9 cellular contexts compared by ENCODE assay signal in genomic region chr4:38665846-38666490, GRCh38. TPM values are rescaled to one million over a fixed set of nuclear protein-coding genes. Genes with fewer than 3 reads are reported as not detected.
DNase-seq lines count a peak whose midpoint lies in the region; ATAC-seq, FAIRE-seq and TF ChIP-seq lines count a peak whose summit lies in the region.
"Had no signal": no experiment of that assay in that cellular context is flagged by ENCODE, and none has a peak within 500 bp of the region (broad histone marks: within the 10 kb centered on the region; RNA-seq: fewer than 3 reads in every experiment).

No MANE protein-coding gene starts in this region.

- TF ChIP-seq CTCF in SK-N-SH (IDR thresholded peaks at IDR 0.05) (no peak), astrocyte (IDR thresholded peaks at IDR 0.05; ENCODE audit: insufficient read depth, low read depth, low read length) (no peak), suprapubic skin (IDR thresholded peaks at IDR 0.05) (no peak)

- H3K9ac ChIP-seq in SK-N-SH (peak overlapping the region; percentile 97), astrocyte (ENCODE audit: low read length) (peak overlapping the region; percentile 89)
- H3K9ac ChIP-seq: BLaER1 had no signal

- H3K9me3 Mint-ChIP-seq in astrocyte (ENCODE audit: unreplicated experiment): no peaks in the 10 kb centered on the region

- no peaks in the 10 kb centered on the region for H3K9me2 ChIP-seq in SK-N-SH

- H3K4me1 Mint-ChIP-seq in astrocyte (ENCODE audit: low read depth, unreplicated experiment): peaks cover 35% of the 10 kb centered on the region

- CTCF ChIA-PET in SK-N-SH (lab: Yijun Ruan, JAX): interaction anchor here (1.0 to 5.2 kb wide), 6 partner anchors 9 to 601 kb away, joined by 3 to 27 read pairs (median 4); no protein-coding TSS in a partner anchor

- H3K27ac ChIP-seq in SK-N-SH (ENCODE audit: low read depth in 2 of 2, low read length in 1 of 2) (peak overlapping the region; percentile 97 to 99), astrocyte (ENCODE audit: low read depth, low read length) (peak overlapping the region; percentile 96), suprapubic skin (peak overlapping the region; percentile 100)
- H3K27ac ChIP-seq: BLaER1 had no signal

- no peak for TF ChIP-seq RAD21 in SK-N-SH (IDR thresholded peaks at IDR 0.05; ENCODE audit: low read length)

- FAIRE-seq in astrocyte (lab: Jason Lieb, UNC): no peak

- H3K36me3 Mint-ChIP-seq in astrocyte (ENCODE audit: low read depth, unreplicated experiment): peaks cover 1% of the 10 kb centered on the region

- H3K27me3 ChIP-seq in SK-N-SH (ENCODE audit: insufficient read depth) (no peaks in the 10 kb centered on the region), astrocyte (ENCODE audit: insufficient read depth, low read length) (no peaks in the 10 kb centered on the region), suprapubic skin (no peaks in the 10 kb centered on the region)

- peaks cover 83% of the 10 kb centered on the region for H3K79me2 ChIP-seq in SK-N-SH (ENCODE audit: insufficient read depth)
- peaks cover 81% of the 10 kb centered on the region for H3K79me2 ChIP-seq in astrocyte (ENCODE audit: insufficient read depth, low read length)

- H3K4me3 Mint-ChIP-seq in astrocyte (ENCODE audit: unreplicated experiment): peak overlapping the region; percentile 99

- H4K20me1 ChIP-seq in SK-N-SH (ENCODE audit: insufficient read depth) (peaks cover 18% of the 10 kb centered on the region), astrocyte (ENCODE audit: insufficient read depth, low read length) (peaks cover 10% of the 10 kb centered on the region)

- no peak for TF ChIP-seq EP300 in SK-N-SH (IDR thresholded peaks at IDR 0.05; ENCODE audit: borderline replicate concordance in 1 of 2, low read depth in 1 of 2, low read length in 1 of 2)
- TF ChIP-seq EP300 in suprapubic skin (IDR thresholded peaks at IDR 0.05): no peak

- peak overlapping the region; percentile 99 for H3K27ac Mint-ChIP-seq in astrocyte (ENCODE audit: unreplicated experiment)

- TF ChIP-seq POLR2A in suprapubic skin (IDR thresholded peaks at IDR 0.05): no peak

- POLR2A ChIA-PET in SK-N-SH (lab: Yijun Ruan, JAX): interaction anchor here (0.8 kb wide), 2 partner anchors 9 to 336 kb away, joined by 3 read pairs; no protein-coding TSS in a partner anchor

- no peaks in the 10 kb centered on the region for H3K9me3 ChIP-seq in SK-N-SH
- H3K9me3 ChIP-seq in astrocyte (ENCODE audit: insufficient read depth, low read depth, low read length): no peaks in the 10 kb centered on the region
- no peaks in the 10 kb centered on the region for H3K9me3 ChIP-seq in suprapubic skin
- H3K9me3 ChIP-seq: BLaER1 had no signal

- no peak for ATAC-seq in SK-N-SH treated with all-trans-retinoic acid at 6 μM for 48 hours
- ATAC-seq in GM18868 (IDR thresholded peaks at IDR 0.05; ENCODE audit: unreplicated experiment): no peak

- H2AFZ ChIP-seq in SK-N-SH (ENCODE audit: low read depth) (no peak overlapping the region), astrocyte (ENCODE audit: low read depth, low read length) (no peak overlapping the region)

- H3F3A ChIP-seq in SK-N-SH (replicated peaks; ENCODE audit: insufficient read depth): peaks cover 18% of the 10 kb centered on the region

- peaks cover 32 to 44% of the 10 kb centered on the region in 2 experiments; a peak in 3 of 4 replicates for H3K4me1 ChIP-seq in SK-N-SH (ENCODE audit: control insufficient read depth in 1 of 2, insufficient read depth in 2 of 2, low read depth in 1 of 2, low read length in 1 of 2)
- peaks cover 41% of the 10 kb centered on the region for H3K4me1 ChIP-seq in astrocyte (ENCODE audit: insufficient read depth, low read length)
- peaks cover 42% of the 10 kb centered on the region for H3K4me1 ChIP-seq in suprapubic skin

- H3K36me3 ChIP-seq in SK-N-SH (replicated peaks in 1 of 2; ENCODE audit: control insufficient read depth in 1 of 2, insufficient read depth in 2 of 2, low read length in 1 of 2) (peaks cover 0 to 3% of the 10 kb centered on the region in 2 experiments), astrocyte (ENCODE audit: insufficient read depth, low read length) (peaks cover 2% of the 10 kb centered on the region), suprapubic skin (no peaks in the 10 kb centered on the region)
- H3K36me3 ChIP-seq: BLaER1 had no signal

- WGBS in SK-N-SH (ENCODE audit: low lambda C conversion rate): 9% methylated on average over 5 of the region's 5 CpGs
- 12% methylated on average over 5 of the region's 5 CpGs for WGBS in suprapubic skin

- H3K4me2 ChIP-seq in SK-N-SH (peak overlapping the region; percentile 83), astrocyte (ENCODE audit: low read length) (peak overlapping the region; percentile 85)
- H3K4me2 ChIP-seq: BLaER1 had no signal

- DNase-seq in SK-N-SH (no peak), astrocyte (ENCODE audit: low read depth) (no peak), left kidney (ENCODE audit: low read depth, low spot score) (peak; percentile 13), suprapubic skin (ENCODE audit: low spot score in 2 of 2) (no peak), A172 (ENCODE audit: low spot score) (no peak), epidermal melanocyte (ENCODE audit: insufficient read length, low spot score) (no peak)

- H3K27me3 Mint-ChIP-seq in astrocyte (ENCODE audit: low read depth, unreplicated experiment): no peaks in the 10 kb centered on the region

- H3K4me3 ChIP-seq in SK-N-SH (ENCODE audit: low read depth in 2 of 2, low read length in 1 of 2) (peak overlapping the region; percentile 85 to 88), astrocyte (ENCODE audit: insufficient read depth, low read depth, low read length) (peak overlapping the region; percentile 88), suprapubic skin (peak overlapping the region; percentile 99)
- H3K4me3 ChIP-seq: BLaER1 had no signal

TF ChIP-seq in SK-N-SH, 30 proteins besides CTCF, POLR2A, EP300 and RAD21 (continues in another document):
- no peak for TF ChIP-seq REST (IDR thresholded peaks at IDR 0.05; ENCODE audit: low read depth, low read length)

TF ChIP-seq in SK-N-SH treated with all-trans-retinoic acid at 6 μM for 48 hours, 23 proteins besides CTCF, POLR2A, EP300 and RAD21:
- TF ChIP-seq SNAI2 (CRISPR knock-in tag; IDR thresholded peaks at IDR 0.05): no peak
- TF ChIP-seq OSR1 (CRISPR knock-in tag; IDR thresholded peaks at IDR 0.05): no peak
- no peak for TF ChIP-seq ZNF8 (CRISPR knock-in tag; IDR thresholded peaks at IDR 0.05)
- no peak for TF ChIP-seq CSDC2 (CRISPR knock-in tag; IDR thresholded peaks at IDR 0.05)
- no peak for TF ChIP-seq ARNTL (CRISPR knock-in tag; IDR thresholded peaks at IDR 0.05; ENCODE audit: borderline replicate concordance, low read depth)

RNA-seq across cellular contexts. Expression of gene KLF3, which starts 2.0 kb away (rescaled TPM):
- polyA plus RNA-seq in SK-N-SH (2012; rRNA removed): 8.2 and 8.9 TPM in 2 replicates
- polyA plus RNA-seq in SK-N-SH (2012; cell fraction: cytosol; rRNA removed): 9.7 and 10.4 TPM in 2 replicates
- polyA plus RNA-seq in SK-N-SH (2012; cell fraction: nucleus; rRNA removed): 6.0 and 11.1 TPM in 2 replicates
- 35.9 and 40.8 TPM in 2 replicates for total RNA-seq in astrocyte
- 100 to 1,000 TPM; 169 to 240 (median 223) TPM for total RNA-seq in suprapubic skin
- 6.4 and 8.9 TPM in 2 replicates for total RNA-seq in A172 (2014; rRNA removed; shearing (Covaris generic))
